ENCODE assay signal across 2 cellular contexts in genomic region chr6:73518100-73518981, GRCh38.
A peak's percentile ranks its signal among the peaks of the same experiment; 100 is the strongest.
TF ChIP-seq lines count a peak whose summit lies in the region.

No MANE protein-coding gene starts in this region.

TF ChIP-seq in GM12878, 131 proteins besides CTCF, POLR2A, EP300 and RAD21:
- peak; percentile 53; the same call in 1 of the 2 replicates for TF ChIP-seq MTA3 (IDR thresholded peaks at IDR 0.05; ENCODE audit: borderline replicate concordance, low read length)
- 0 out of 2 replicates have a peak, but pooled peaks have one; percentile 9 for TF ChIP-seq PRDM15 (CRISPR knock-in tag; IDR thresholded peaks at IDR 0.05)
- 0 out of 2 replicates have a peak, but pooled peaks have one; percentile 8 for TF ChIP-seq ZBED1 (IDR thresholded peaks at IDR 0.05; ENCODE audit: borderline replicate concordance)
- 0 out of 2 replicates have a peak, but pooled peaks have one; percentile 49 for TF ChIP-seq SMAD5 (IDR thresholded peaks at IDR 0.05; ENCODE audit: low read depth)
- peak; percentile 78; the same call in 1 of the 2 replicates for TF ChIP-seq POLR2AphosphoS5 (IDR thresholded peaks at IDR 0.05; ENCODE audit: low read length)
- TF ChIP-seq POLR2AphosphoS2 (IDR thresholded peaks at IDR 0.05; ENCODE audit: low read depth, low read length) = peak; percentile 17; the same call in 1 of the 2 replicates
- TF ChIP-seq LARP7 (IDR thresholded peaks at IDR 0.05) = 0 out of 2 replicates have a peak, but pooled peaks have one; percentile 27
- TF ChIP-seq BCLAF1 (IDR thresholded peaks at IDR 0.05) = peak; percentile 51; the same call in 1 of the 2 replicates

TF ChIP-seq in HepG2, 621 proteins besides CTCF, POLR2A, EP300 and RAD21:
- peak; percentile 76 for TF ChIP-seq RBM22 (optimal IDR thresholded peaks at IDR 0.05; ENCODE audit: low read length)
- TF ChIP-seq ZC3H13 (CRISPR knock-in tag; IDR thresholded peaks at IDR 0.05) = 0 out of 2 replicates have a peak, but pooled peaks have one; percentile 33
- peak; percentile 17; the same call in 1 of the 2 replicates for TF ChIP-seq PAF1 (CRISPR knock-in tag; IDR thresholded peaks at IDR 0.05)
- TF ChIP-seq POLR2G (IDR thresholded peaks at IDR 0.05; ENCODE audit: low read depth, low read length) = peak; percentile 8; the same call in 1 of the 2 replicates
- TF ChIP-seq AFF4 (CRISPR knock-in tag; IDR thresholded peaks at IDR 0.05) = 0 out of 2 replicates have a peak, but pooled peaks have one; percentile 49
